In the genomic region with DNA sequence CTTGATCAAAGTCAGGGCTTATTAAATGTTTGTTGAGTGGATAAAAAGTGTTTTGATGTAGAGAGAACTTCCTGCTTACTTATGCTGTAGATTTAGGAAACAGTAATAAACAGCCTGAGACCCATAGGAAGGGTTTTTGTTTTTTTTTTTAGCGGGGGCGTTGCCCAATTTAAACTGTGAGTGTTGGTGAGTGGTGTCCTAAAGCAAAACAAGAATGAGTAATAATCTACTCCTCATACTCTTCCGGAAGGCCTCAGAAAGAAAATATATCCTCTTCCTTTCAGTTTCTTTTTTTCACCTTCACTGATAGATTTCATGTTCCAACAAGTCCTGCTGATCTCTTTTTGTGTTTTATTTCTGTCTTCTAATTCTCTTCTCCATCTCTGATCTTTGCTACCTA, we compare ENCODE assay signal across 10 cellular contexts.
A peak's percentile ranks its signal among the peaks of the same experiment; 100 is the strongest.
DNase-seq lines count a peak whose midpoint lies in the region; ATAC-seq and TF ChIP-seq lines count a peak whose summit lies in the region.
"Had no signal": no experiment of that assay in that cellular context is flagged by ENCODE, and none has a peak within 500 bp of the region (broad histone marks: within the 10 kb centered on the region; RNA-seq: fewer than 3 reads in every experiment).

No MANE protein-coding gene starts in this region.

- ATAC-seq in GM21576 (IDR thresholded peaks at IDR 0.05; ENCODE audit: unreplicated experiment) (peak; percentile 53), HG03045 (IDR thresholded peaks at IDR 0.05; ENCODE audit: unreplicated experiment) (no peak)
- peak; percentile 81 for ATAC-seq in activated T-helper 17 cell treated with anti-CD3 and anti-CD28 coated beads, Interleukin-2, amount 50 U/mL, for 72 hours (replicated peaks)

- H3K27me3 Mint-ChIP-seq in activated T-helper 17 cell treated with anti-CD3 and anti-CD28 coated beads, Interleukin-2, amount 50 U/mL, for 72 hours, result no peaks in the 10 kb centered on the region
- H3K27me3 Mint-ChIP-seq in neural crest cell (ENCODE audit: low read depth), result no peaks in the 10 kb centered on the region

- DNase-seq in NOMO-1 treated with DMSO at 0.1 percent for 48 hours (lab: John Stamatoyannopoulos, UW; ENCODE audit: unreplicated experiment) (peak; percentile 27), NOMO-1 treated with dmso at 0.1 percent for 144 hours (lab: John Stamatoyannopoulos, UW; ENCODE audit: unreplicated experiment) (no peak), neural crest cell (ENCODE audit: low read depth, low spot score) (no peak), HuH-7.5 (ENCODE audit: low spot score) (no peak), NCI-H1417 (lab: John Stamatoyannopoulos, UW) (no peak)
- DNase-seq: 8988T, Karpas-422 had no signal

- H3K27ac Mint-ChIP-seq in activated T-helper 17 cell treated with anti-CD3 and anti-CD28 coated beads, Interleukin-2, amount 50 U/mL, for 72 hours, result peak overlapping the region; percentile 58
- H3K27ac Mint-ChIP-seq in neural crest cell (ENCODE audit: unreplicated experiment), result peak overlapping the region; percentile 28

- no peaks in the 10 kb centered on the region for H3K4me1 Mint-ChIP-seq in activated T-helper 17 cell treated with anti-CD3 and anti-CD28 coated beads, Interleukin-2, amount 50 U/mL, for 72 hours
- H3K4me1 Mint-ChIP-seq in neural crest cell, result peaks cover 39% of the 10 kb centered on the region

- H3K4me3 Mint-ChIP-seq in activated T-helper 17 cell treated with anti-CD3 and anti-CD28 coated beads, Interleukin-2, amount 50 U/mL, for 72 hours, result peak overlapping the region; percentile 74
- H3K4me3 Mint-ChIP-seq in neural crest cell, result no peak overlapping the region

- TF ChIP-seq CTCF in neural crest cell (conservative IDR thresholded peaks at IDR 0.05), result no peak

- no peaks in the 10 kb centered on the region for H3K9me3 Mint-ChIP-seq in activated T-helper 17 cell treated with anti-CD3 and anti-CD28 coated beads, Interleukin-2, amount 50 U/mL, for 72 hours
- H3K9me3 Mint-ChIP-seq in neural crest cell, result no peaks in the 10 kb centered on the region

- H3K36me3 Mint-ChIP-seq in activated T-helper 17 cell treated with anti-CD3 and anti-CD28 coated beads, Interleukin-2, amount 50 U/mL, for 72 hours (ENCODE audit: low read depth), result no peaks in the 10 kb centered on the region
- H3K36me3 Mint-ChIP-seq in neural crest cell (ENCODE audit: low read depth), result no peaks in the 10 kb centered on the region
